ENCODE assay signal across 8 cellular contexts in the genomic region with DNA sequence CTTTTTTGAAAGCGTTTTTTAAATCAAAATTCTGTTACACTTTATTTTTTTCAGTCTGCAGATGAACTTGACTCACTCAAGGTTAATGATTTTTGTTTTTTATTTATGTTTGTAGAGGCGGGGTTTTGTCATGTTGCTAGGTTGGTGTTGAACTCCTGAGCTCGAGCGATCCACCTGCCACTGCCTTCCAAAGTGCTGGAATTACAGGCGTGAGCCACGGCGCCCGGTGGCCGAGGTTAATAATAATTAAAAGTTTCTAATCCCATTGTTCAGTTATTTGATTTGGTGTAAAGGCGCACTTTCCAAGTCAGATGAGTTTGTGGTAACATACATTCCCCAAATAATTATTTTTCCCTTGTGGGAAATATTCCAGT. TPM values are rescaled to one million over a fixed set of nuclear protein-coding genes. Genes with fewer than 3 reads are reported as not detected.
A peak's percentile ranks its signal among the peaks of the same experiment; 100 is the strongest.
DNase-seq lines count a peak whose midpoint lies in the region; ATAC-seq and TF ChIP-seq lines count a peak whose summit lies in the region.

No MANE protein-coding gene starts in this region.

- H3K27ac ChIP-seq in layer of hippocampus (ENCODE audit: low read depth, low read length) (peak overlapping the region; percentile 25), thyroid gland (peak overlapping the region; percentile 97 to 99 (median 99))

- peak overlapping the region; percentile 98 for H3K4me3 Mint-ChIP-seq in activated CD8-positive, alpha-beta memory T cell treated with anti-CD3 and anti-CD28 coated beads, Interleukin-2, amount 10 ng/mL, durations not matched to agents 7 days and 5 days
- H3K4me3 Mint-ChIP-seq in activated naive CD8-positive, alpha-beta T cell treated with anti-CD3 and anti-CD28 coated beads, Interleukin-2, amount 50 U/mL, for 24 hours, result peak overlapping the region; percentile 98

- 18 to 21% methylated on average over 10 of the region's 10 CpGs for WGBS in thyroid gland, 2 donors

- no peaks in the 10 kb centered on the region for H3K9me3 ChIP-seq in thyroid gland

- H3K4me1 ChIP-seq in thyroid gland, result peaks cover 13 to 25% of the 10 kb centered on the region in 2 donors

- no peaks in the 10 kb centered on the region for H3K36me3 ChIP-seq in thyroid gland

- DNase-seq in activated CD8-positive, alpha-beta memory T cell treated with anti-CD3 and anti-CD28 coated beads, Interleukin-2, amount 10 ng/mL, durations not matched to agents 7 days and 5 days, result no peak
- no peak for DNase-seq in activated CD8-positive, alpha-beta memory T cell treated with anti-CD3 and anti-CD28 coated beads, Interleukin-2, amount 50 U/mL, for 4 hours
- no peak for DNase-seq in activated naive CD8-positive, alpha-beta T cell treated with anti-CD3 and anti-CD28 coated beads, Interleukin-2, amount 50 U/mL, for 24 hours
- DNase-seq in thyroid gland (peak in 1 of 2 donors; percentile 21), NCI-H2107 (lab: John Stamatoyannopoulos, UW) (no peak)

- H3K9me3 Mint-ChIP-seq in activated CD8-positive, alpha-beta memory T cell treated with anti-CD3 and anti-CD28 coated beads, Interleukin-2, amount 10 ng/mL, durations not matched to agents 7 days and 5 days (ENCODE audit: low read depth), result no peaks in the 10 kb centered on the region
- H3K9me3 Mint-ChIP-seq in activated naive CD8-positive, alpha-beta T cell treated with anti-CD3 and anti-CD28 coated beads, Interleukin-2, amount 50 U/mL, for 24 hours, result peaks cover 4% of the 10 kb centered on the region

- no peak for TF ChIP-seq CTCF in thyroid gland (IDR thresholded peaks at IDR 0.05)

- CTCF ChIA-PET in activated CD8-positive, alpha-beta memory T cell treated with anti-CD3 and anti-CD28 coated beads, Interleukin-2, amount 10 ng/mL, durations not matched to agents 7 days and 5 days (lab: Charles Lee), result interaction anchor here (0.8 to 2.9 kb wide), 6 partner anchors 22 to 131 kb away, joined by 3 to 10 read pairs (median 4); no protein-coding TSS in a partner anchor

- no peak for ATAC-seq in activated CD8-positive, alpha-beta memory T cell treated with anti-CD3 and anti-CD28 coated beads, Interleukin-2, amount 10 ng/mL, durations not matched to agents 7 days and 5 days
- ATAC-seq in activated naive CD8-positive, alpha-beta T cell treated with anti-CD3 and anti-CD28 coated beads, Interleukin-2, amount 50 U/mL, for 24 hours, result no peak
- ATAC-seq in HG02623 (IDR thresholded peaks at IDR 0.05; ENCODE audit: unreplicated experiment), result no peak
- no peak for ATAC-seq in HG02981 (IDR thresholded peaks at IDR 0.05; ENCODE audit: unreplicated experiment)

- H3K27me3 ChIP-seq in layer of hippocampus (ENCODE audit: control insufficient read depth, insufficient read depth, low read length), result no peaks in the 10 kb centered on the region
- H3K27me3 ChIP-seq in thyroid gland, result no peaks in the 10 kb centered on the region

- peaks cover 28% of the 10 kb centered on the region for H3K36me3 Mint-ChIP-seq in activated CD8-positive, alpha-beta memory T cell treated with anti-CD3 and anti-CD28 coated beads, Interleukin-2, amount 10 ng/mL, durations not matched to agents 7 days and 5 days
- H3K36me3 Mint-ChIP-seq in activated naive CD8-positive, alpha-beta T cell treated with anti-CD3 and anti-CD28 coated beads, Interleukin-2, amount 50 U/mL, for 24 hours (ENCODE audit: low read depth), result peaks cover 19% of the 10 kb centered on the region

- H3K27ac Mint-ChIP-seq in activated CD8-positive, alpha-beta memory T cell treated with anti-CD3 and anti-CD28 coated beads, Interleukin-2, amount 10 ng/mL, durations not matched to agents 7 days and 5 days, result peak overlapping the region; percentile 100
- peak overlapping the region; percentile 99 for H3K27ac Mint-ChIP-seq in activated naive CD8-positive, alpha-beta T cell treated with anti-CD3 and anti-CD28 coated beads, Interleukin-2, amount 50 U/mL, for 24 hours

- TF ChIP-seq POLR2A in thyroid gland (IDR thresholded peaks at IDR 0.05), result no peak

- peak overlapping the region in 2 of 3 donors; percentile 8 to 88 for H3K4me3 ChIP-seq in thyroid gland (replicated peaks in 1 of 3)

- no peaks in the 10 kb centered on the region for H3K27me3 Mint-ChIP-seq in activated CD8-positive, alpha-beta memory T cell treated with anti-CD3 and anti-CD28 coated beads, Interleukin-2, amount 10 ng/mL, durations not matched to agents 7 days and 5 days
- no peaks in the 10 kb centered on the region for H3K27me3 Mint-ChIP-seq in activated naive CD8-positive, alpha-beta T cell treated with anti-CD3 and anti-CD28 coated beads, Interleukin-2, amount 50 U/mL, for 24 hours

- peaks cover 45% of the 10 kb centered on the region for H3K4me1 Mint-ChIP-seq in activated CD8-positive, alpha-beta memory T cell treated with anti-CD3 and anti-CD28 coated beads, Interleukin-2, amount 10 ng/mL, durations not matched to agents 7 days and 5 days
- H3K4me1 Mint-ChIP-seq in activated naive CD8-positive, alpha-beta T cell treated with anti-CD3 and anti-CD28 coated beads, Interleukin-2, amount 50 U/mL, for 24 hours, result peaks cover 70% of the 10 kb centered on the region

- intact Hi-C loops in thyroid gland (cut with DNase I), result no loop called here

RNA-seq across cellular contexts. Expression of a gene that starts 1.2 kb away (rescaled TPM):
- 10 to 100 TPM; 40.9 to 49.3 TPM for total RNA-seq in activated CD8-positive, alpha-beta memory T cell treated with anti-CD3 and anti-CD28 coated beads, Interleukin-2, amount 10 ng/mL, durations not matched to agents 7 days and 5 days
- total RNA-seq in thyroid gland, result 10 to 100 TPM; 51.4 to 83.0 (median 63.8) TPM
